In genomic region chr14:36167431-36167830, GRCh38 we compare ENCODE assay signal across 20 cellular contexts. TPM values are rescaled to one million over a fixed set of nuclear protein-coding genes. Genes with fewer than 3 reads are reported as not detected.
"Had no signal": no experiment of that assay in that cellular context is flagged by ENCODE, and none has a peak within 500 bp of the region (broad histone marks: within the 10 kb centered on the region; RNA-seq: fewer than 3 reads in every experiment).

No MANE protein-coding gene starts in this region.

- ATAC-seq: foreskin keratinocyte, lower lobe of right lung, right lobe of liver had no signal

- H3K36me3 ChIP-seq: brain microvascular endothelial cell, lower lobe of right lung, ovary, right lobe of liver had no signal

- H3K4me2 ChIP-seq: smooth muscle cell had no signal

- H3K27me3 ChIP-seq: brain microvascular endothelial cell, ovary, right lobe of liver had no signal

- H3K27ac Mint-ChIP-seq: activated CD4-positive, alpha-beta T cell treated with anti-CD3 and anti-CD28 coated beads, Interleukin-2, amount 10 ng/mL, durations not matched to agents 24 days and 14 days; activated naive CD8-positive, alpha-beta T cell treated with anti-CD3 and anti-CD28 coated beads for 36 hours had no signal

- H3K4me1 ChIP-seq: foreskin keratinocyte, lower lobe of right lung, right lobe of liver had no signal

- H3K9me3 ChIP-seq: lower lobe of right lung, ovary, right lobe of liver had no signal

- H3K4me1 Mint-ChIP-seq: activated CD4-positive, alpha-beta T cell treated with anti-CD3 and anti-CD28 coated beads, Interleukin-2, amount 10 ng/mL, durations not matched to agents 24 days and 14 days; activated naive CD8-positive, alpha-beta T cell treated with anti-CD3 and anti-CD28 coated beads for 36 hours had no signal

- H3K36me3 Mint-ChIP-seq: activated naive CD8-positive, alpha-beta T cell treated with anti-CD3 and anti-CD28 coated beads for 36 hours had no signal

- DNase-seq: activated CD4-positive, alpha-beta T cell treated with anti-CD3 and anti-CD28 coated beads, Interleukin-2, amount 10 ng/mL, durations not matched to agents 24 days and 14 days; activated CD4-positive, CD25-positive, alpha-beta regulatory T cell; activated CD8-positive, alpha-beta memory T cell treated with anti-CD3 and anti-CD28 coated beads for 24 hours; activated gamma-delta T cell treated with Interleukin-2 at 50 U/mL for 16 hours; activated naive CD8-positive, alpha-beta T cell treated with anti-CD3 and anti-CD28 coated beads for 36 hours; amygdala; brain microvascular endothelial cell; effector CD8-positive, alpha-beta T cell; foreskin keratinocyte; head of caudate nucleus; lower lobe of right lung; ovary; right lobe of liver; stimulated activated CD4-positive, alpha-beta T cell treated with anti-CD3 and anti-CD28 coated beads, Interleukin-4, amount 100 ng/mL, for 4 hours; stimulated activated CD8-positive, alpha-beta memory T cell treated with anti-CD3 and anti-CD28 coated beads, Interleukin-4, amount 100 ng/mL, for 48 hours; stimulated activated naive CD4-positive, alpha-beta T cell treated with Interleukin-2 at 50 U/mL for 16 hours; substantia nigra; trophoblast cell had no signal

- H3K27ac ChIP-seq: brain microvascular endothelial cell, foreskin keratinocyte, lower lobe of right lung, ovary, right lobe of liver had no signal

- H3K4me3 Mint-ChIP-seq: activated CD4-positive, alpha-beta T cell treated with anti-CD3 and anti-CD28 coated beads, Interleukin-2, amount 10 ng/mL, durations not matched to agents 24 days and 14 days; activated naive CD8-positive, alpha-beta T cell treated with anti-CD3 and anti-CD28 coated beads for 36 hours had no signal

- H3K9me3 Mint-ChIP-seq: activated CD4-positive, alpha-beta T cell treated with anti-CD3 and anti-CD28 coated beads, Interleukin-2, amount 10 ng/mL, durations not matched to agents 24 days and 14 days; activated naive CD8-positive, alpha-beta T cell treated with anti-CD3 and anti-CD28 coated beads for 36 hours had no signal

- H3K4me3 ChIP-seq: lower lobe of right lung, ovary, right lobe of liver, smooth muscle cell had no signal

RNA-seq across cellular contexts. Expression of gene PTCSC3, which starts 9.1 kb away (rescaled TPM):
- total RNA-seq: activated CD4-positive, alpha-beta T cell treated with anti-CD3 and anti-CD28 coated beads, Interleukin-2, amount 10 ng/mL, durations not matched to agents 24 days and 14 days; activated naive CD8-positive, alpha-beta T cell treated with anti-CD3 and anti-CD28 coated beads for 36 hours; foreskin keratinocyte; ovary; pulmonary artery endothelial cell; right lobe of liver; smooth muscle cell had no signal
- polyA plus RNA-seq: foreskin keratinocyte, ovary, smooth muscle cell had no signal
